Comparison of ENCODE assay signal across 8 cellular contexts in the genomic region with DNA sequence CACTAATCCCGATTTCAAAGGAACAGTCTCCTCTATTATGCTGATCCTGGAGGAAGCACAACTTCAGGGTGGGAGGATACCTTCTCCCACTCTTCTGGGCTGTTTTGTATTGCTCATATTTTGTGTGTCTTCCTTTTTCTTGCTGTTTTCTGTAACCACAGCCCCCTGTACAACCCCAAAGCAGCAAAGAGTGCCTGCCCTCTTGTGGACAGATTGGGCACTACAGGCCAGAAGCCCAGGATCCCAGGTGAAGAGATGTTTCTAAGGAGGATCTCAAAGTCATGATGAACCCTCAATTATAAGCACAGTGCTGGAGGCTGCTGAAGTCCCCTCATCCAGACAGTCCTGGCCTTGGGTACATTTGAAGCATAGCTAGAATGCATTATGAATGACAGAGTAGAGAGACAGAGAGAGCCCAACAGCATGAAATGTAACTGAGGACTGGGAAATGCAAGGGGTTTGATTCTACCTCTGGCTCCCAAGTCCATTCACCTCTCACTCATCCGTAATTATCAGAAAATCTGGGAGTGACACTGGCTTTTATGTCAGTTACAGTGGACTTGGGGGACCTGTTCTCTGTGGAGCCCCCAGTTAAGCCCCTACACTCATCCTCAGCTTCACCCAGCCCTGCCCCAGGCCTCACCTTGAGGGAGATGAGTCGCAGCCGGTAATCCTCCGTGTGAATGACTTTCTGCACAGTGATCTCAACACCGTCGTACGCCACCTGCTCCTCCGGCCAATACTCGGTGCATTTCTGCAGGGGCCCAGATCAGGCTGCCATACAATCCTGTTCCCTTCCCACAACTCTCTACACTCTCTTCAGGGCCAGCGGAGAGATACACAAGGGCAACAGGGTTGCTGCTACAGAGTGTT. TPM values are rescaled to one million over a fixed set of nuclear protein-coding genes. Genes with fewer than 3 reads are reported as not detected.
A peak's percentile ranks its signal among the peaks of the same experiment; 100 is the strongest.
DNase-seq lines count a peak whose midpoint lies in the region; ATAC-seq and TF ChIP-seq lines count a peak whose summit lies in the region.

No MANE protein-coding gene starts in this region.

- no peak overlapping the region for H3K18ac ChIP-seq in H9 (ENCODE audit: insufficient read length, low read depth, low read length)

- H3K79me2 ChIP-seq in H9 (ENCODE audit: insufficient read depth, low read length), result no peaks in the 10 kb centered on the region

- no peak overlapping the region for H2BK120ac ChIP-seq in H9 (ENCODE audit: low read depth, low read length, poor library complexity, severe bottlenecking)

- peak; percentile 53 for ATAC-seq in esophagus mucosa

- H3K23ac ChIP-seq in H9 (ENCODE audit: insufficient read length, low read depth, low read length), result no peak overlapping the region

- H3K23me2 ChIP-seq in H9 (ENCODE audit: insufficient read length, low read depth, low read length, poor library complexity, severe bottlenecking), result no peaks in the 10 kb centered on the region

- TF ChIP-seq CTCF in H9 (conservative IDR thresholded peaks at IDR 0.05), result peak; percentile 91
- peak; percentile 95 to 98 (median 96) for TF ChIP-seq CTCF in nephron (IDR thresholded peaks at IDR 0.05; ENCODE audit: unreplicated experiment in 3 of 3)

- no peak overlapping the region for H2AK5ac ChIP-seq in H9 (ENCODE audit: insufficient read length, low read length)

- no peaks in the 10 kb centered on the region; the same call in 1 of the 2 replicates for H3K4me1 ChIP-seq in H9 (ENCODE audit: insufficient read depth, low read length)

- no peak overlapping the region for H3T11ph ChIP-seq in H9 (ENCODE audit: low read length)

- H3K27ac Mint-ChIP-seq in H9 (no peak overlapping the region), nephron (no peak overlapping the region)

- no peak overlapping the region for H3K9ac ChIP-seq in H9 (ENCODE audit: extremely low read depth, insufficient read length, low read length)

- H3K14ac ChIP-seq in H9 (ENCODE audit: insufficient read depth, low read length), result no peak overlapping the region

- H3K27me3 Mint-ChIP-seq in H9 (ENCODE audit: low read depth), result peaks cover 1% of the 10 kb centered on the region; the same call in 1 of the 2 replicates
- peaks cover 4% of the 10 kb centered on the region for H3K27me3 Mint-ChIP-seq in nephron (ENCODE audit: low read depth)

- H2BK5ac ChIP-seq in H9 (ENCODE audit: insufficient read length, low read length), result no peak overlapping the region

- no peak overlapping the region for H3K4ac ChIP-seq in H9 (ENCODE audit: low read depth, low read length)

- H4K20me1 ChIP-seq in H9 (ENCODE audit: control insufficient read depth, insufficient read depth, insufficient read length), result no peaks in the 10 kb centered on the region

- H3K79me1 ChIP-seq in H9 (ENCODE audit: insufficient read depth, low read depth, low read length, poor library complexity, severe bottlenecking), result no peaks in the 10 kb centered on the region

- no peak overlapping the region for H2BK12ac ChIP-seq in H9 (ENCODE audit: insufficient read length, low read depth, low read length)

- H3K4me2 ChIP-seq in H9 (ENCODE audit: insufficient read depth, insufficient read length, low read length), result no peak overlapping the region

- no peak overlapping the region for H3K56ac ChIP-seq in H9 (ENCODE audit: insufficient read length, low read depth, low read length)

- H4K5ac ChIP-seq in H9 (ENCODE audit: insufficient read length, low read depth, low read length), result no peak overlapping the region

- no CpG with 5 or more reads among the region's 11 CpGs for WGBS in H9 (ENCODE audit: extremely low coverage, insufficient read length, low lambda C conversion rate)

- no peak overlapping the region for H2AFZ ChIP-seq in H9 (ENCODE audit: low read length)

- H4K8ac ChIP-seq in H9 (replicated peaks; ENCODE audit: insufficient read length, low read depth, low read length), result no peak overlapping the region

- no peak overlapping the region for H3K27ac ChIP-seq in H9 (ENCODE audit: insufficient read length, low read depth, low read length)

- no peak overlapping the region for H2BK20ac ChIP-seq in H9 (ENCODE audit: low read depth, low read length, poor library complexity, severe bottlenecking)

- H3K36me3 Mint-ChIP-seq in H9 (ENCODE audit: insufficient read depth in 1 of 3, low read depth in 3 of 3) (no peaks in the 10 kb centered on the region; a peak in 1 of 7 replicates), nephron (ENCODE audit: low read depth) (no peaks in the 10 kb centered on the region)

- H3K9me3 Mint-ChIP-seq in H9 (no peaks in the 10 kb centered on the region), nephron (no peaks in the 10 kb centered on the region)

- H3K4me1 Mint-ChIP-seq in H9 (peaks cover 6 to 14% of the 10 kb centered on the region in 2 experiments), nephron (peaks cover 6% of the 10 kb centered on the region)

- DNase-seq in EL (peak; percentile 44), H9 (peak; percentile 67), NCI-H82 treated with DMSO at 0.1 percent for 48 hours (lab: John Stamatoyannopoulos, UW; ENCODE audit: unreplicated experiment) (peak; percentile 2), superior temporal gyrus (ENCODE audit: extremely low spot score) (peak; percentile 86), amniotic stem cell (lab: John Stamatoyannopoulos, UW) (no peak)
- peak; percentile 89 for DNase-seq in activated CD8-positive, alpha-beta memory T cell treated with anti-CD3 and anti-CD28 coated beads, Interleukin-2, amount 50 U/mL, for 48 hours

- H3K4me3 Mint-ChIP-seq in H9, result no peak overlapping the region
- H3K4me3 Mint-ChIP-seq in nephron, result no peak overlapping the region

- no peaks in the 10 kb centered on the region for H3K9me3 ChIP-seq in H9 (ENCODE audit: control insufficient read depth, low read depth, low read length)

- H3K27me3 ChIP-seq in H9 (ENCODE audit: insufficient read depth, low read length), result no peaks in the 10 kb centered on the region

- no peak overlapping the region for H2BK15ac ChIP-seq in H9 (ENCODE audit: low read depth, low read length)

- no peak overlapping the region for H4K91ac ChIP-seq in H9 (ENCODE audit: insufficient read length, low read depth, low read length)

RNA-seq across cellular contexts. Expression of a gene that starts 6.2 kb away (rescaled TPM):
- total RNA-seq in H9 (2021) (0.35 TPM in 1 of 2 replicates, not detected in the other), esophagus mucosa (not detected)

RNA-seq across cellular contexts. Expression of a gene that starts 33.6 kb away (rescaled TPM):
- total RNA-seq in H9 (2021), result 2.3 and 3.0 TPM in 2 replicates
- 1.1 TPM for total RNA-seq in esophagus mucosa

RNA-seq across cellular contexts. Expression of a gene that starts 59.4 kb away (rescaled TPM):
- total RNA-seq in H9 (2021), result 1.4 and 1.9 TPM in 2 replicates
- total RNA-seq in esophagus mucosa, result not detected
